1 cellular context compared by ENCODE assay signal in genomic region chr7:129367700-129368388, GRCh38.
A peak's percentile ranks its signal among the peaks of the same experiment; 100 is the strongest.
TF ChIP-seq lines count a peak whose summit lies in the region.

No MANE protein-coding gene starts in this region.

TF ChIP-seq in K562, 482 proteins besides CTCF, POLR2A, EP300 and RAD21 (continued from another document and continues in another):
- no peak for TF ChIP-seq ETS1 (conservative IDR thresholded peaks at IDR 0.05; ENCODE audit: control insufficient read depth, low read depth, low read length)
- no peak for TF ChIP-seq ETV5 (CRISPR knock-in tag; IDR thresholded peaks at IDR 0.05; ENCODE audit: low read depth)
- peak; percentile 63 for TF ChIP-seq ATF7 (IDR thresholded peaks at IDR 0.05)
- no peak for TF ChIP-seq PML (IDR thresholded peaks at IDR 0.05; ENCODE audit: low read length)
- no peak for TF ChIP-seq MNT (conservative IDR thresholded peaks at IDR 0.05)
- TF ChIP-seq ZC3H4 (CRISPR knock-in tag; IDR thresholded peaks at IDR 0.05; ENCODE audit: borderline replicate concordance): no peak
- TF ChIP-seq HEY1 (CRISPR knock-in tag; IDR thresholded peaks at IDR 0.05; ENCODE audit: borderline replicate concordance): no peak
- no peak for TF ChIP-seq CBFB (CRISPR knock-in tag; IDR thresholded peaks at IDR 0.05)
- no peak for TF ChIP-seq PCBP2 (IDR thresholded peaks at IDR 0.05; ENCODE audit: low read depth, low read length, poor library complexity, severe bottlenecking)
- peak; percentile 31 for TF ChIP-seq MEIS2 (IDR thresholded peaks at IDR 0.05; ENCODE audit: partially characterized antibody)
- TF ChIP-seq AFF4 (CRISPR knock-in tag; IDR thresholded peaks at IDR 0.05): no peak
- no peak for TF ChIP-seq POLR2B (IDR thresholded peaks at IDR 0.05; ENCODE audit: low read depth, partially characterized antibody)
- no peak for TF ChIP-seq HDAC2 (IDR thresholded peaks at IDR 0.05)
- no peak for TF ChIP-seq ZFP30 (CRISPR knock-in tag; IDR thresholded peaks at IDR 0.05; ENCODE audit: borderline replicate concordance)
- no peak for TF ChIP-seq MIER1 (IDR thresholded peaks at IDR 0.05; ENCODE audit: low read depth)
- TF ChIP-seq NCOR1 (IDR thresholded peaks at IDR 0.05): no peak
- no peak for TF ChIP-seq HMBOX1 (IDR thresholded peaks at IDR 0.05)
- TF ChIP-seq RAD51 (IDR thresholded peaks at IDR 0.05; ENCODE audit: borderline replicate concordance, low read depth): no peak
- TF ChIP-seq EGR1 (conservative IDR thresholded peaks at IDR 0.05): no peak
- no peak for TF ChIP-seq SREBF2 (CRISPR knock-in tag; IDR thresholded peaks at IDR 0.05)
- TF ChIP-seq ZKSCAN8 (CRISPR knock-in tag; IDR thresholded peaks at IDR 0.05): no peak
- no peak for TF ChIP-seq NFATC3 (IDR thresholded peaks at IDR 0.05)
- no peak for TF ChIP-seq ELF4 (CRISPR knock-in tag; IDR thresholded peaks at IDR 0.05)
- TF ChIP-seq XRCC5 (IDR thresholded peaks at IDR 0.05; ENCODE audit: low read depth, low read length): peak; percentile 92
- TF ChIP-seq HCFC1 (IDR thresholded peaks at IDR 0.05; ENCODE audit: low read depth, low read length): no peak
- TF ChIP-seq TCF7 (IDR thresholded peaks at IDR 0.05; ENCODE audit: borderline replicate concordance): peak; percentile 31; the same call in 1 of the 2 replicates
- no peak for TF ChIP-seq HINFP (tag; conservative IDR thresholded peaks at IDR 0.05; ENCODE audit: low read depth)
- TF ChIP-seq JUN (IDR thresholded peaks at IDR 0.05; ENCODE audit: borderline replicate concordance, low read depth, low read length): no peak
- TF ChIP-seq JUN (CRISPR knock-in tag; IDR thresholded peaks at IDR 0.05; ENCODE audit: borderline replicate concordance): no peak
- TF ChIP-seq ATF3 (IDR thresholded peaks at IDR 0.05): peak; percentile 7; the same call in 1 of the 2 replicates
- peak; percentile 72; the same call in 1 of the 2 replicates for TF ChIP-seq ATF3 (CRISPR knock-in tag; conservative IDR thresholded peaks at IDR 0.05)
- TF ChIP-seq ZNF778 (CRISPR knock-in tag; IDR thresholded peaks at IDR 0.05): no peak
- TF ChIP-seq NELFE (IDR thresholded peaks at IDR 0.05; ENCODE audit: insufficient read depth, insufficient read length): no peak
- no peak for TF ChIP-seq ATF1 (CRISPR knock-in tag; IDR thresholded peaks at IDR 0.05)
- TF ChIP-seq ATF1 (tag; IDR thresholded peaks at IDR 0.05): peak; percentile 49
- no peak for TF ChIP-seq ZNF217 (CRISPR knock-in tag; IDR thresholded peaks at IDR 0.05)
- no peak for TF ChIP-seq COPS2 (conservative IDR thresholded peaks at IDR 0.05)
- no peak for TF ChIP-seq PATZ1 (CRISPR knock-in tag; IDR thresholded peaks at IDR 0.05; ENCODE audit: borderline replicate concordance)
- TF ChIP-seq KAT2B (IDR thresholded peaks at IDR 0.05; ENCODE audit: low read depth, low read length): peak; percentile 38
- no peak for TF ChIP-seq ZNF79 (CRISPR knock-in tag; IDR thresholded peaks at IDR 0.05; ENCODE audit: low read depth)
- TF ChIP-seq RBFOX2 (IDR thresholded peaks at IDR 0.05; ENCODE audit: low read depth, low read length): no peak
- TF ChIP-seq SFPQ (IDR thresholded peaks at IDR 0.05; ENCODE audit: low read depth, low read length): no peak
- no peak for TF ChIP-seq ZBTB12 (CRISPR knock-in tag; IDR thresholded peaks at IDR 0.05)
- no peak for TF ChIP-seq KLF1 (tag; IDR thresholded peaks at IDR 0.05)
- no peak; a peak in 1 of 4 replicates for TF ChIP-seq RCOR1 (IDR thresholded peaks at IDR 0.05; ENCODE audit: borderline replicate concordance in 1 of 2, low read depth in 2 of 2, low read length in 2 of 2)
- TF ChIP-seq ZZZ3 (IDR thresholded peaks at IDR 0.05): no peak
- TF ChIP-seq ZMIZ1 (IDR thresholded peaks at IDR 0.05; ENCODE audit: low read depth in 2 of 2, low read length in 2 of 2): no peak; a peak in 1 of 4 replicates
- no peak for TF ChIP-seq KDM5B (IDR thresholded peaks at IDR 0.05; ENCODE audit: insufficient replicate concordance, low read depth, low read length)
- TF ChIP-seq ZNF561 (CRISPR knock-in tag; conservative IDR thresholded peaks at IDR 0.05): no peak
- TF ChIP-seq CBX3 (IDR thresholded peaks at IDR 0.05; ENCODE audit: borderline replicate concordance in 1 of 2, low read length in 2 of 2): no peak
